Comparison of ENCODE assay signal across 19 cellular contexts in the genomic region with DNA sequence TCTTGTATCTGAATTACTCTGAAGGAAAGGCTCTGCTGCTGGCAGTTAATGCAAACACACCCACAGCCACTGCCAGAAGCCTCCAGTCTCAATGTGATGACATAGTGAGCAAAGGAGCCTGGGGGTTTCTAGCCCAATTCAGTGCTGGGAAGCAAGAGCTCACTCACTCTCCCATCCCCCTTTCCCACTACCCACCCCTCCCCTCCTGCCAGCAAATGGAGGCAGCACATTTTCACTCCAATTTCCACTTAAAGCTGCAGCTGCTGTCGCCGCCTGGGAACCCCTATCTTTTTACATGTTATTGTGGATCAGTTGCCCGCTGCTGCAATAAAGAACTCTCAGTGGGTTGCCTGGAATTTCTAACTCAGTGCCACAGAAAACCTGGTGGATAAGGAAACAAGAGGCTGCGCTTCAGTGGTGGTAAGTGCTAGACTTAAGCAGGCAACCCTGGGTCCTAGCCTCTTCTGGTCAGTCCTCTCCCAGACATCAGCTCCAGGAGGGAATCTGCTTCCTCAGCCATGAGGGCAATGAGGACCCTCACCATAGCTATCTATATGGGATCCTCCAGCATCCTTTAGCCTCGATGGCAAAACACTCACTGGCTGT.
DNase-seq lines count a peak whose midpoint lies in the region; ATAC-seq and TF ChIP-seq lines count a peak whose summit lies in the region.
"Had no signal": no experiment of that assay in that cellular context is flagged by ENCODE, and none has a peak within 500 bp of the region (broad histone marks: within the 10 kb centered on the region; RNA-seq: fewer than 3 reads in every experiment).

No MANE protein-coding gene starts in this region.

- H3K9me3 ChIP-seq in A673 (ENCODE audit: low read depth, low read length, poor library complexity, severe bottlenecking): no peaks in the 10 kb centered on the region
- H3K9me3 ChIP-seq in OCI-LY7 (ENCODE audit: low read length): no peaks in the 10 kb centered on the region
- no peaks in the 10 kb centered on the region for H3K9me3 ChIP-seq in psoas muscle
- H3K9me3 ChIP-seq: gastroesophageal sphincter, mucosa of descending colon, spleen, upper lobe of left lung had no signal

- no peak for TF ChIP-seq CTCF in A673 (conservative IDR thresholded peaks at IDR 0.05; ENCODE audit: low read depth, low read length)
- no peak for TF ChIP-seq CTCF in VCaP (conservative IDR thresholded peaks at IDR 0.05)
- TF ChIP-seq CTCF in OCI-LY7 (conservative IDR thresholded peaks at IDR 0.05; ENCODE audit: low read length): no peak
- TF ChIP-seq CTCF in psoas muscle (IDR thresholded peaks at IDR 0.05): no peak

- H2AFZ ChIP-seq in OCI-LY7 (ENCODE audit: low read length): no peak overlapping the region

- H3K36me3 ChIP-seq in A673 (ENCODE audit: insufficient read depth, low read length, poor library complexity, severe bottlenecking): no peaks in the 10 kb centered on the region
- no peaks in the 10 kb centered on the region for H3K36me3 ChIP-seq in OCI-LY7 (ENCODE audit: insufficient read depth, low read length)
- no peaks in the 10 kb centered on the region for H3K36me3 ChIP-seq in psoas muscle (ENCODE audit: insufficient read depth in 1 of 2, low read depth in 1 of 2)
- H3K36me3 ChIP-seq: gastroesophageal sphincter, spleen, upper lobe of left lung had no signal

- CTCF ChIA-PET in A673 (lab: Charles Lee): interaction anchor here (0.7 kb wide), 1 partner anchor 24 kb away, joined by 4 read pairs; no protein-coding TSS in a partner anchor
- CTCF ChIA-PET in OCI-LY7 (lab: Charles Lee; ENCODE audit: unreplicated experiment): interaction anchor here (0.6 kb wide), 1 partner anchor 102 kb away, joined by 4 read pairs; no protein-coding TSS in a partner anchor

- ATAC-seq in psoas muscle: no peak
- ATAC-seq: gastroesophageal sphincter; mucosa of descending colon; stimulated activated naive B cell treated with anti-CD40 and anti-IgM and Interleukin-4, amounts not matched to agents 10 μg/mL and 1 μg/mL and 100 μg/mL, for 72 hours had no signal

- 45 to 66% (median 51%) methylated on average over 5 of the region's 5 CpGs for WGBS in psoas muscle, 3 donors

- POLR2A ChIA-PET in A673 (lab: Charles Lee; ENCODE audit: low non-redundant PET): no interaction called here
- POLR2A ChIA-PET in OCI-LY7 (lab: Charles Lee): no interaction called here

- peaks cover 9% of the 10 kb centered on the region for H3K4me1 ChIP-seq in A673 (ENCODE audit: insufficient read depth, low read length, poor library complexity, severe bottlenecking)
- H3K4me1 ChIP-seq in OCI-LY7 (ENCODE audit: insufficient read depth, low read length, poor library complexity, severe bottlenecking): peaks cover 16% of the 10 kb centered on the region
- no peaks in the 10 kb centered on the region for H3K4me1 ChIP-seq in psoas muscle
- H3K4me1 ChIP-seq: spleen had no signal

- peaks cover 8% of the 10 kb centered on the region for H3K27me3 ChIP-seq in A673 (replicated peaks; ENCODE audit: insufficient read depth, low read depth, low read length, poor library complexity)
- no peaks in the 10 kb centered on the region for H3K27me3 ChIP-seq in psoas muscle (ENCODE audit: insufficient read depth in 3 of 3, low read length in 2 of 3)
- H3K27me3 ChIP-seq: gastroesophageal sphincter, upper lobe of left lung had no signal

- BruUV-seq in A673 (replicated peaks; lab: Mats Ljungman, UMichigan) (no TSS peak), OCI-LY7 (replicated peaks; lab: Mats Ljungman, UMichigan) (no TSS peak)

- H3K4me3 ChIP-seq in A673 (ENCODE audit: low read depth, low read length, poor library complexity, severe bottlenecking) (no peak overlapping the region), OCI-LY7 (ENCODE audit: low read depth, low read length, poor library complexity, severe bottlenecking) (no peak overlapping the region), psoas muscle (no peak overlapping the region)
- H3K4me3 ChIP-seq: gastroesophageal sphincter, mucosa of descending colon, spleen, upper lobe of left lung had no signal

- H3K27ac ChIP-seq in A673 (ENCODE audit: low read depth, low read length, poor library complexity, severe bottlenecking): no peak overlapping the region
- peak overlapping the region; percentile 69; the same call in 1 of the 2 replicates for H3K27ac ChIP-seq in VCaP
- no peak overlapping the region for H3K27ac ChIP-seq in OCI-LY7 (ENCODE audit: low read depth, low read length, poor library complexity, severe bottlenecking)
- no peak overlapping the region for H3K27ac ChIP-seq in psoas muscle
- H3K27ac ChIP-seq: gastroesophageal sphincter, KMS-11, spleen, upper lobe of left lung had no signal

- no peaks in the 10 kb centered on the region for H3K9me2 ChIP-seq in OCI-LY7 (ENCODE audit: insufficient read depth, low read length)

- H3K4me2 ChIP-seq in OCI-LY7 (ENCODE audit: low read length): no peak overlapping the region
- H3K4me2 ChIP-seq: KMS-11 had no signal

- DNase-seq in A673 (ENCODE audit: low spot score): peak; percentile 10
- DNase-seq in NCI-H1092 treated with DMSO at 0.1 percent for 48 hours (lab: John Stamatoyannopoulos, UW): peak; percentile 79
- DNase-seq in islet precursor cell: peak; percentile 89
- no peak for DNase-seq in NCI-H1417 treated with DMSO at 0.1 percent for 48 hours (lab: John Stamatoyannopoulos, UW)
- no peak for DNase-seq in OCI-LY7 (ENCODE audit: low spot score)
- no peak for DNase-seq in psoas muscle
- DNase-seq in NCI-H510A (lab: John Stamatoyannopoulos, UW): no peak
- DNase-seq: activated B cell treated with CpG ODN at 0.5 μM for 24 hours; CD4-positive, CD25-positive, alpha-beta regulatory T cell; mucosa of descending colon; NCI-H1436; NCI-H82; spleen; stimulated activated naive B cell treated with anti-CD40 and anti-IgM and Interleukin-4, amounts not matched to agents 10 μg/mL and 1 μg/mL and 100 μg/mL, for 72 hours; T-helper 1 cell; upper lobe of left lung had no signal

- H4K20me1 ChIP-seq in OCI-LY7 (ENCODE audit: insufficient read depth, low read length): no peaks in the 10 kb centered on the region

- no peaks in the 10 kb centered on the region for H3K79me2 ChIP-seq in OCI-LY7 (ENCODE audit: insufficient read depth, low read depth, low read length)

- intact Hi-C loops in A673 (cut with micrococcal nuclease; ENCODE audit: unreplicated experiment) (no loop called here), OCI-LY7 (cut with micrococcal nuclease; ENCODE audit: unreplicated experiment) (no loop called here), psoas muscle (cut with DNase I) (no loop called here)

Comparison
In these comparisons a context has a peak if more than half of its experiments do, and no peak if none do; other contexts are left out.
1. DNase-seq: peak in A673 (single experiment), NCI-H1092 treated with DMSO at 0.1 percent for 48 hours (single experiment) and islet precursor cell (single experiment); none in NCI-H1417 treated with DMSO at 0.1 percent for 48 hours (single experiment), OCI-LY7 (single experiment), psoas muscle (0 of 2) and NCI-H510A (single experiment).